In genomic region chr20:7038029-7038428, GRCh38 we compare ENCODE assay signal across 22 cellular contexts.
DNase-seq lines count a peak whose midpoint lies in the region; ATAC-seq and TF ChIP-seq lines count a peak whose summit lies in the region.
"Had no signal": no experiment of that assay in that cellular context is flagged by ENCODE, and none has a peak within 500 bp of the region (broad histone marks: within the 10 kb centered on the region; RNA-seq: fewer than 3 reads in every experiment).

No MANE protein-coding gene starts in this region.

- H3K4me3 ChIP-seq in astrocyte of the cerebellum (ENCODE audit: low read depth, low read length), result no peak overlapping the region
- H3K4me3 ChIP-seq: left lung, psoas muscle had no signal

- H3K27me3 ChIP-seq in foreskin keratinocyte, result no peaks in the 10 kb centered on the region
- H3K27me3 ChIP-seq: left lung had no signal

- TF ChIP-seq CTCF in astrocyte of the cerebellum (IDR thresholded peaks at IDR 0.05; ENCODE audit: low read depth, low read length, missing control alignments) (no peak), foreskin keratinocyte (conservative IDR thresholded peaks at IDR 0.05) (no peak)

- ATAC-seq in foreskin keratinocyte, result peak; percentile 59
- ATAC-seq: CD8-positive, alpha-beta T cell; left lung; psoas muscle; Right ventricle myocardium inferior had no signal

- DNase-seq in AG08395 (ENCODE audit: low spot score) (peak; percentile 45), HS-27A (ENCODE audit: low read depth) (peak; percentile 2), astrocyte of the cerebellum (ENCODE audit: low read depth) (peak; percentile 20), foreskin keratinocyte (peak; percentile 23 to 62), NCI-H1694 (lab: John Stamatoyannopoulos, UW) (no peak), amniotic stem cell (lab: John Stamatoyannopoulos, UW) (no peak), DMS153 (lab: John Stamatoyannopoulos, UW) (no peak)
- no peak for DNase-seq in stimulated activated naive CD4-positive, alpha-beta T cell (lab: John Stamatoyannopoulos, UW)
- DNase-seq: 8988T; activated CD4-positive, alpha-beta T cell treated with anti-CD3 and anti-CD28 coated beads for 4 hours; activated effector memory CD4-positive, alpha-beta T cell treated with anti-CD3 and anti-CD28 coated beads, Interleukin-2, amount 50 U/mL, for 16 hours; activated naive CD8-positive, alpha-beta T cell treated with anti-CD3 and anti-CD28 coated beads for 36 hours; activated T-cell treated with anti-CD3 and anti-CD28 coated beads for 4 hours; AML-193; CD8-positive, alpha-beta T cell; foreskin fibroblast; HCEC 1CT; left lung; NCI-H1436 treated with DMSO at 0.1 percent for 48 hours; nucleus accumbens; psoas muscle had no signal

- H3K4me1 ChIP-seq in foreskin keratinocyte, result no peaks in the 10 kb centered on the region
- H3K4me1 ChIP-seq: left lung, psoas muscle had no signal

- no peak overlapping the region for H3K27ac ChIP-seq in foreskin keratinocyte
- H3K27ac ChIP-seq: left lung, psoas muscle had no signal

- in situ Hi-C loops in astrocyte of the cerebellum (cut with HindIII; ENCODE audit: low sequenced_read_pairs), result no loop called here

Comparison
In these comparisons a context has a peak if more than half of its experiments do, and no peak if none do; other contexts are left out.
1. DNase-seq: peak in AG08395 (single experiment), HS-27A (single experiment), astrocyte of the cerebellum (single experiment) and foreskin keratinocyte (2 of 2); none in NCI-H1694 (single experiment), stimulated activated naive CD4-positive, alpha-beta T cell (0 of 6), amniotic stem cell (single experiment) and DMS153 (single experiment).